In the genomic region with DNA sequence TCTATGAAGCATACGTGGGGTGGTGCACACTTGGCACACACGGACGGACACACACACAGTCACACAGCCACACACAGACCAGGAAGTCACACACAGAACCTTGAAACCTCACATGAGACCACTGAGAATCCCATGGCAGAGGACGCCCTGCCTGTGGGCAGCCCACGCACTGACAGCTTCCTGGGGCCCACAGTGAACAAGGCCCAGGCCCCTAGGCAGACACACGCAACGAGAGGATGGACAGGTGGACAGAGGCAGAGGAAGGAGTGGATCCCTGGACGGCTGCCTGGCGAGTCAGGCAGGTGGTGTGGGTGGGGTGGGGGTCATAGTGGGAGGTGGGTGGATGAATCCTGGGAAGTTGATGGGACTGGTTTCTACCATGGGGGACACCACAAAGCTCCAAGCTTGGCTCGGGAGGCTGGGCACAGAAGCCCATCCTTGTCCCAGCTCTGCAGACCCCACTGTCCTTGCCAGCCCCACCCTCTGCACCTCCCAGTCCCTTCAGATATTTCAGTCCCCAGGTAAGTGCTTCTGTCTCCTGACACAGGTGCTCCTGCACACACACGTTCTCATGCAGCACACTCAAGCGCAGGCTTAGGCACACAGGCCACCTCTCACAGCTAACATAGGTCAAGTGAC, we compare ENCODE assay signal across 1 cellular context.
TF ChIP-seq lines count a peak whose summit lies in the region.

No MANE protein-coding gene starts in this region.

TF ChIP-seq in H1, 55 proteins besides CTCF, POLR2A, EP300 and RAD21 (continued from another document):
- TF ChIP-seq E2F6 (IDR thresholded peaks at IDR 0.05) (no peak), ATF2 (IDR thresholded peaks at IDR 0.05; ENCODE audit: low read length) (no peak), RNF2 (IDR thresholded peaks at IDR 0.05; ENCODE audit: borderline replicate concordance, low read depth, low read length, missing control alignments, poor library complexity, severe bottlenecking) (no peak)
